ENCODE assay signal across 8 cellular contexts in the genomic region with DNA sequence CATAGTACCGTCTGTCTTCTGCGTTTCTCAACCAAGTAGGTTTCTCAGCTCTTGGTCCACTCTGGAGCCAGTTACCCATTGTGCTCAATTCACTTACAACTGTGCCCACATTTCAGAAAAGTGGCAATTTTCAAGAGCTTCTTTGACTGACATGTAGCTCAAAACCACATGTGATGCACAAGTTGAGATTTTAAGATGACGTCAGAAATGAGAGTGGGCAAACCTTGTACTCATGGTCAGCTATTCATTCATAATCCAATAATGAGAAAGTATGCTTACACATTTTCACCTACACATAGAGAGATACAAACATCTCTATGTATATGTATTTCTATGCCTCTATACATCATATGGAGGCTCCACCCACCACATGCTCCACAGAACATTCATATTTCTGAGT.
"Had no signal": no experiment of that assay in that cellular context is flagged by ENCODE, and none has a peak within 500 bp of the region (broad histone marks: within the 10 kb centered on the region; RNA-seq: fewer than 3 reads in every experiment).

No MANE protein-coding gene starts in this region.

- FAIRE-seq: G401.6, GM12878, GM12891, GM12892, GM18507, GM19239 had no signal

- ATAC-seq: GM12878 had no signal

- DNase-seq: GDM1, GF-D8 had no signal

- H3K4me3 ChIP-seq: GM12878 had no signal
